Comparison of ENCODE assay signal across 18 cellular contexts in genomic region chr12:16120027-16120426, GRCh38.
DNase-seq lines count a peak whose midpoint lies in the region; ATAC-seq, FAIRE-seq and TF ChIP-seq lines count a peak whose summit lies in the region.
"Had no signal": no experiment of that assay in that cellular context is flagged by ENCODE, and none has a peak within 500 bp of the region (broad histone marks: within the 10 kb centered on the region; RNA-seq: fewer than 3 reads in every experiment).

No MANE protein-coding gene starts in this region.

- peak; percentile 32 for DNase-seq in CD1c-positive myeloid dendritic cell (ENCODE audit: extremely low spot score)
- peak; percentile 8 for DNase-seq in HuH-7 (ENCODE audit: low spot score)
- DNase-seq in bronchial epithelial cell (ENCODE audit: low read depth) = peak; percentile 85
- no peak for DNase-seq in left colon
- DNase-seq in activated CD8-positive, alpha-beta memory T cell treated with anti-CD3 and anti-CD28 coated beads, Interleukin-2, amount 50 U/mL, for 4 hours = no peak
- no peak for DNase-seq in effector CD8-positive, alpha-beta T cell (lab: John Stamatoyannopoulos, UW)
- no peak for DNase-seq in activated naive CD4-positive, alpha-beta T cell treated with anti-CD3 and anti-CD28 coated beads, Interleukin-2, amount 50 U/mL, for 16 hours
- no peak for DNase-seq in LoVo (ENCODE audit: low spot score)
- DNase-seq: CD8-positive, alpha-beta memory T cell; H7; MM.1S; NCI-H446; NCI-H524 treated with DMSO at 0.1 percent for 48 hours; SHP77 had no signal

- H3K4me3 ChIP-seq in bronchial epithelial cell (ENCODE audit: low read depth, low read length) = no peak overlapping the region
- H3K4me3 ChIP-seq: A549, K562 had no signal

- no peaks in the 10 kb centered on the region for H3K27me3 ChIP-seq in bronchial epithelial cell (ENCODE audit: control insufficient read depth, insufficient read depth, low read length)

- no peak for TF ChIP-seq CTCF in bronchial epithelial cell (IDR thresholded peaks at IDR 0.05; ENCODE audit: insufficient read depth, low read length, severe bottlenecking)

- FAIRE-seq in bronchial epithelial cell (lab: Jason Lieb, UNC) = no peak
- FAIRE-seq: A549, GM19239, HepG2, K562 had no signal

- ATAC-seq in left colon = peak; percentile 74
- ATAC-seq: A549, HepG2, K562 had no signal

- H3K36me3 ChIP-seq in bronchial epithelial cell (ENCODE audit: control insufficient read depth, insufficient read depth, low read length) = no peaks in the 10 kb centered on the region

- intact Hi-C loops in left colon (cut with DNase I, micrococcal nuclease) = no loop called here

Comparison
In these comparisons a context has a peak if more than half of its experiments do, and no peak if none do; other contexts are left out.
1. DNase-seq: peak in CD1c-positive myeloid dendritic cell (single experiment), HuH-7 (single experiment) and bronchial epithelial cell (single experiment); none in left colon (0 of 2), activated CD8-positive, alpha-beta memory T cell treated with anti-CD3 and anti-CD28 coated beads, Interleukin-2, amount 50 U/mL, for 4 hours (single experiment), effector CD8-positive, alpha-beta T cell (single experiment), activated naive CD4-positive, alpha-beta T cell treated with anti-CD3 and anti-CD28 coated beads, Interleukin-2, amount 50 U/mL, for 16 hours (single experiment) and LoVo (single experiment).